Comparison of ENCODE assay signal across 9 cellular contexts in the genomic region with DNA sequence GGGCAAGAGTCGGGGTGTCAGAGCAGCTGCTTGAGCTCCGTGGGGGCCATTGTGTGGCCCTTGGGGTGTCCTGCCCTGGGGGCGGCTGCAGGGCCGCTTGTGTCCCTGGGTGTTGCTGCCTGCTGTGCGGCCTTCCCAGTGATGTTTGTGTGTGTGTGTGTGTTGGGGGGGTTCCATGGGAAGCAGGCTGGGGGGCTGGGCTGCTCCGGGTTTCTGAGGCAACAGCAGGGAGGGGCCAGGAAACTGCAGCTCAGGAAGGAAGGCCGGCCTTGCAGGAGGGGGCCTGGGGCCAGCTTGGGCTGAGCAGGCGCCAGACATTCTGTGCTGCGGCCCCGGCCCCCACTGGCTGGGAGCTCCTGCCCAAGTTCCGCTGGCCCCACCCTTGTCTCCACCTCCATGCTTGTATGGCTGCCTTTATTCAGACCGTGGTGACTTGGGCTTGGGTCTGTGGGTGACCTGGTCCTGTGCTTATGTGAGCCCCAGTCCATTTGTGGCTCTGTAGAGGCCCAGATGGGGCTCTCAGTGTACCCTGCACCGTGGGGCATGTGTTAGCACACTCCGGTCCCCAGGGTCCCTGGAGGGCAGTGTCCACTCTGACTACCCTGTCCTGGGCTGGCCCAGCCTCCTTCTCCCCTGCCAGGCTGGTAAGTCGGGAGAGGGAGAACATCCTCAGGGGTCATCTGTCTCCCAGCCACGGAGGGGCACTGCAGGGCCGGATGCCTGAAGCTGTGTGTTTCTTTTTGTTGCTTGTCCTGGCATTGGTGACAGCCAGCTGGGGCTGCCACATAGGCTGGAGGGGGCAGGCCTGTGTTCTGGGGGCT. TPM values are rescaled to one million over a fixed set of nuclear protein-coding genes. Genes with fewer than 3 reads are reported as not detected.
DNase-seq lines count a peak whose midpoint lies in the region; ATAC-seq and TF ChIP-seq lines count a peak whose summit lies in the region.
"Had no signal": no experiment of that assay in that cellular context is flagged by ENCODE, and none has a peak within 500 bp of the region (broad histone marks: within the 10 kb centered on the region; RNA-seq: fewer than 3 reads in every experiment).

No MANE protein-coding gene starts in this region.

- H3K4me3 ChIP-seq in GM12865 (ENCODE audit: low read depth, low read length) (no peak overlapping the region), PC-3 (ENCODE audit: low read length) (no peak overlapping the region), fibroblast of lung (replicated peaks in 1 of 4; ENCODE audit: control extremely low read depth in 1 of 4, insufficient read depth in 1 of 4, low read depth in 3 of 4, low read length in 4 of 4) (no peak overlapping the region), retinal pigment epithelial cell (ENCODE audit: low read length) (no peak overlapping the region)

- no peaks in the 10 kb centered on the region for H3K36me3 ChIP-seq in PC-3 (ENCODE audit: low read depth, low read length)
- no peaks in the 10 kb centered on the region for H3K36me3 ChIP-seq in fibroblast of lung (ENCODE audit: control insufficient read depth, insufficient read depth, low read length)

- no peaks in the 10 kb centered on the region for H4K20me1 ChIP-seq in PC-3 (ENCODE audit: low read length)
- H4K20me1 ChIP-seq in fibroblast of lung (ENCODE audit: control insufficient read depth, extremely low read depth, insufficient read depth, low read length): no peaks in the 10 kb centered on the region

- H3K79me2 ChIP-seq in PC-3 (ENCODE audit: low read length) (no peaks in the 10 kb centered on the region), fibroblast of lung (ENCODE audit: control insufficient read depth, insufficient read depth, low read length) (no peaks in the 10 kb centered on the region)

- POLR2A ChIA-PET in PC-3 (lab: Charles Lee; ENCODE audit: unreplicated experiment): no interaction called here

- intact Hi-C loops in PC-3 (cut with micrococcal nuclease): no loop called here

- H3K9me3 ChIP-seq in PC-3 (ENCODE audit: low read length) (no peaks in the 10 kb centered on the region), fibroblast of lung (ENCODE audit: control insufficient read depth, insufficient read depth, low read depth, low read length) (no peaks in the 10 kb centered on the region)

- H3K4me2 ChIP-seq in PC-3 (ENCODE audit: low read length) (no peak overlapping the region), fibroblast of lung (ENCODE audit: extremely low read depth, insufficient read depth, low read length) (no peak overlapping the region)

- no peaks in the 10 kb centered on the region for H3K9me2 ChIP-seq in PC-3 (replicated peaks; ENCODE audit: low read length)

- TF ChIP-seq CTCF in GM12865 (IDR thresholded peaks at IDR 0.05; ENCODE audit: insufficient read depth, low read depth, low read length, missing control alignments): peak; percentile 21
- TF ChIP-seq CTCF in PC-3 (conservative IDR thresholded peaks at IDR 0.05; ENCODE audit: low read depth, low read length): peak; percentile 53
- TF ChIP-seq CTCF in fibroblast of lung (conservative IDR thresholded peaks at IDR 0.05 in 1 of 2, IDR thresholded peaks at IDR 0.05 in 1 of 2; ENCODE audit: low read depth in 1 of 2, low read length in 2 of 2): peak; percentile 12 to 26
- peak; percentile 42 for TF ChIP-seq CTCF in retinal pigment epithelial cell (conservative IDR thresholded peaks at IDR 0.05; ENCODE audit: low read depth, low read length)

- DNase-seq in GM12865 (ENCODE audit: low read depth) (no peak), PC-3 (peak; percentile 37), fibroblast of lung (ENCODE audit: low read depth in 2 of 2) (peak in 1 of 2 donors; percentile 32), retinal pigment epithelial cell (ENCODE audit: low read depth) (no peak), T1000 (lab: John Stamatoyannopoulos, UW) (no peak), GM19240 (ENCODE audit: insufficient read length, low spot score) (no peak), NCI-H774 (lab: John Stamatoyannopoulos, UW) (no peak)
- DNase-seq: activated B cell treated with CpG ODN at 0.5 μM for 24 hours had no signal

- CTCF ChIA-PET in PC-3 (lab: Charles Lee): interaction anchor here (0.5 to 1.2 kb wide), 3 partner anchors 10 to 33 kb away, joined by 3 to 5 read pairs (median 3); no protein-coding TSS in a partner anchor

- H3K4me1 ChIP-seq in PC-3 (ENCODE audit: insufficient read depth, low read length) (peaks cover 13% of the 10 kb centered on the region), fibroblast of lung (ENCODE audit: control insufficient read depth, extremely low read depth, insufficient read depth, low read length) (no peaks in the 10 kb centered on the region)

- H3K27me3 ChIP-seq in PC-3 (ENCODE audit: low read length): no peaks in the 10 kb centered on the region
- H3K27me3 ChIP-seq in fibroblast of lung (ENCODE audit: control insufficient read depth, insufficient read depth, low read length): peaks cover 6% of the 10 kb centered on the region

- H3F3A ChIP-seq in PC-3 (ENCODE audit: low read length, unreplicated experiment): no peaks in the 10 kb centered on the region

- BruUV-seq in PC-3 (replicated peaks; lab: Mats Ljungman, UMichigan): no TSS peak

- ATAC-seq in PC-3 (peak; percentile 14; the same call in 1 of the 2 replicates), HG02870 (IDR thresholded peaks at IDR 0.05; ENCODE audit: unreplicated experiment) (no peak)

- H3K9ac ChIP-seq in PC-3 (ENCODE audit: low read length) (no peak overlapping the region), fibroblast of lung (ENCODE audit: insufficient read depth, low read length) (no peak overlapping the region)

- H3K27ac ChIP-seq in PC-3 (ENCODE audit: low read length) (no peak overlapping the region), fibroblast of lung (ENCODE audit: insufficient read depth, low read length) (no peak overlapping the region)

- H2AFZ ChIP-seq in PC-3 (ENCODE audit: low read length) (no peak overlapping the region), fibroblast of lung (ENCODE audit: low read length) (no peak overlapping the region)

RNA-seq across cellular contexts. Expression of gene SOX18, which starts 4.6 kb away (rescaled TPM):
- 1.1 and 1.5 TPM in 2 replicates for total RNA-seq in PC-3 (2014; rRNA removed)
- not detected in 2 replicates for total RNA-seq in fibroblast of lung
- polyA plus RNA-seq in fibroblast of lung: not detected in 2 replicates
- 0.15 TPM in 1 of 2 replicates, not detected in the other for polyA plus RNA-seq in fibroblast of lung (2012)
- polyA minus RNA-seq in fibroblast of lung (ENCODE audit: low replicate concordance): not detected in 2 replicates
- total RNA-seq: activated B cell treated with CpG ODN at 0.5 μM for 24 hours had no signal

RNA-seq across cellular contexts. Expression of gene TCEA2, which starts 8.9 kb away (rescaled TPM):
- total RNA-seq in PC-3 (2014; rRNA removed) (19.1 and 23.4 TPM in 2 replicates), fibroblast of lung (23.9 and 25.2 TPM in 2 replicates)
- polyA plus RNA-seq in fibroblast of lung: 12.7 and 17.1 TPM in 2 replicates
- polyA plus RNA-seq in fibroblast of lung (2012): 38.9 and 43.2 TPM in 2 replicates
- 26.2 and 46.1 TPM in 2 replicates for polyA minus RNA-seq in fibroblast of lung (ENCODE audit: low replicate concordance)

RNA-seq across cellular contexts. Expression of gene C20orf204, which starts 18.1 kb away (rescaled TPM):
- total RNA-seq in PC-3 (2014; rRNA removed) (2.1 and 3.4 TPM in 2 replicates), fibroblast of lung (0.26 and 0.66 TPM in 2 replicates)
- 0.02 TPM in 2 replicates for polyA plus RNA-seq in fibroblast of lung
- polyA plus RNA-seq in fibroblast of lung (2012): 0.13 TPM in 1 of 2 replicates, not detected in the other
- 0.19 TPM in 1 of 2 replicates, not detected in the other for polyA minus RNA-seq in fibroblast of lung (ENCODE audit: low replicate concordance)

RNA-seq across cellular contexts. Expression of gene RGS19, which starts 25.3 kb away (rescaled TPM):
- total RNA-seq in PC-3 (2014; rRNA removed) (43.2 and 54.3 TPM in 2 replicates), fibroblast of lung (9.1 and 11.6 TPM in 2 replicates)
- polyA plus RNA-seq in fibroblast of lung: 5.5 and 5.8 TPM in 2 replicates
- 8.9 and 9.8 TPM in 2 replicates for polyA plus RNA-seq in fibroblast of lung (2012)
- 12.5 and 22.1 TPM in 2 replicates for polyA minus RNA-seq in fibroblast of lung (ENCODE audit: low replicate concordance)

RNA-seq across cellular contexts. Expression of gene OPRL1, which starts 25.8 kb away (rescaled TPM):
- total RNA-seq in PC-3 (2014; rRNA removed) (5.6 and 7.4 TPM in 2 replicates), fibroblast of lung (2.6 and 4.1 TPM in 2 replicates)
- 0.17 and 0.49 TPM in 2 replicates for polyA plus RNA-seq in fibroblast of lung
- 0.47 and 0.96 TPM in 2 replicates for polyA plus RNA-seq in fibroblast of lung (2012)
- polyA minus RNA-seq in fibroblast of lung (ENCODE audit: low replicate concordance): 0.39 and 0.56 TPM in 2 replicates
